ENCODE assay signal across 30 cellular contexts in genomic region chr1:83052865-83053264, GRCh38.
"Had no signal": no experiment of that assay in that cellular context is flagged by ENCODE, and none has a peak within 500 bp of the region (broad histone marks: within the 10 kb centered on the region; RNA-seq: fewer than 3 reads in every experiment).

No MANE protein-coding gene starts in this region.

- H3K4me3 ChIP-seq: ovary, psoas muscle, right lobe of liver, sigmoid colon, stomach, thoracic aorta, tibial artery, transverse colon, upper lobe of right lung, uterus had no signal

- H3K27me3 Mint-ChIP-seq: naive thymus-derived CD8-positive, alpha-beta T cell; natural killer cell treated with Interleukin-12 subunit alpha and Interleukin-12 subunit beta and Interleukin-15 and Interleukin-18, amount 100 ng/mL, for 72 hours; progenitor cell of endocrine pancreas; stimulated activated naive B cell treated with anti-CD40 and anti-IgM and Interleukin-4, amounts not matched to agents 10 μg/mL and 1 μg/mL and 100 μg/mL, for 72 hours; stimulated activated naive CD8-positive, alpha-beta T cell treated with anti-CD3 and anti-CD28 coated beads, Interleukin-15, Interleukin-2, amounts not matched to agents 100 ng/mL and 50 ng/mL, for 24 hours; type B pancreatic cell had no signal

- H3K4me1 Mint-ChIP-seq: naive thymus-derived CD8-positive, alpha-beta T cell; nephron progenitor cell; stimulated activated effector memory CD8-positive, alpha-beta T cell treated with anti-CD3 and anti-CD28 coated beads, Interleukin-12 subunit alpha, Interleukin-12 subunit beta, amount 100 ng/mL, for 72 hours; stimulated activated naive B cell treated with anti-CD40 and anti-IgM and Interleukin-4, amounts not matched to agents 10 μg/mL and 1 μg/mL and 100 μg/mL, for 72 hours had no signal

- H3K79me2 ChIP-seq: parathyroid adenoma had no signal

- H3K36me3 Mint-ChIP-seq: stimulated activated effector memory CD8-positive, alpha-beta T cell treated with anti-CD3 and anti-CD28 coated beads, Interleukin-12 subunit alpha, Interleukin-12 subunit beta, amount 100 ng/mL, for 72 hours; stimulated activated naive B cell treated with anti-CD40 and anti-IgM and Interleukin-4, amounts not matched to agents 10 μg/mL and 1 μg/mL and 100 μg/mL, for 72 hours had no signal

- H3K4me3 Mint-ChIP-seq: naive thymus-derived CD8-positive, alpha-beta T cell; natural killer cell treated with Interleukin-12 subunit alpha and Interleukin-12 subunit beta and Interleukin-15 and Interleukin-18, amount 100 ng/mL, for 72 hours; nephron progenitor cell; neural crest cell; stimulated activated effector memory CD8-positive, alpha-beta T cell treated with anti-CD3 and anti-CD28 coated beads, Interleukin-12 subunit alpha, Interleukin-12 subunit beta, amount 100 ng/mL, for 72 hours; stimulated activated naive B cell treated with anti-CD40 and anti-IgM and Interleukin-4, amounts not matched to agents 10 μg/mL and 1 μg/mL and 100 μg/mL, for 72 hours; stimulated activated naive CD8-positive, alpha-beta T cell treated with anti-CD3 and anti-CD28 coated beads, Interleukin-15, Interleukin-2, amounts not matched to agents 100 ng/mL and 50 ng/mL, for 24 hours; type B pancreatic cell had no signal

- H3K9ac ChIP-seq: parathyroid adenoma had no signal

- H3K36me3 ChIP-seq: neutrophil, ovary, right lobe of liver, sigmoid colon, stomach, thoracic aorta, tibial artery, transverse colon, upper lobe of right lung, uterus had no signal

- DNase-seq: naive thymus-derived CD8-positive, alpha-beta T cell; nephron progenitor cell; nucleus accumbens; ovary; posterior cingulate gyrus; psoas muscle; right cardiac atrium; right lobe of liver; sigmoid colon; small intestine; stimulated activated CD4-positive, alpha-beta T cell treated with anti-CD3 and anti-CD28 coated beads, Interleukin-15, amount 100 ng/mL, for 24 hours; stimulated activated CD4-positive, alpha-beta T cell treated with anti-CD3 and anti-CD28 coated beads, Interleukin-2, amount 100 ng/mL, for 24 hours; stimulated activated CD4-positive, alpha-beta T cell treated with anti-CD3 and anti-CD28 coated beads, Interleukin-2, amount 100 ng/mL, for 48 hours; stimulated activated CD4-positive, alpha-beta T cell treated with anti-CD3 and anti-CD28 coated beads, Interleukin-4, amount 100 ng/mL, for 24 hours; stimulated activated naive B cell treated with anti-CD40 and anti-IgM and Interleukin-4, amounts not matched to agents 10 μg/mL and 1 μg/mL and 100 μg/mL, for 72 hours; stimulated activated naive CD4-positive, alpha-beta T cell treated with Interleukin-2 at 50 U/mL for 16 hours; stomach; tibial artery; transverse colon; upper lobe of right lung; uterus had no signal

- H3K27ac ChIP-seq: neutrophil, ovary, parathyroid adenoma, psoas muscle, right lobe of liver, sigmoid colon, stomach, thoracic aorta, tibial artery, transverse colon, upper lobe of right lung, uterus had no signal

- H2AFZ ChIP-seq: parathyroid adenoma had no signal

- H3K27me3 ChIP-seq: neutrophil, ovary, right lobe of liver, sigmoid colon, stomach, tibial artery, transverse colon, upper lobe of right lung, uterus had no signal

- H3K4me1 ChIP-seq: parathyroid adenoma, right lobe of liver, sigmoid colon, stomach, tibial artery, transverse colon, upper lobe of right lung, uterus had no signal

- H3K27ac Mint-ChIP-seq: naive thymus-derived CD8-positive, alpha-beta T cell; natural killer cell treated with Interleukin-12 subunit alpha and Interleukin-12 subunit beta and Interleukin-15 and Interleukin-18, amount 100 ng/mL, for 72 hours; nephron progenitor cell; progenitor cell of endocrine pancreas; stimulated activated effector memory CD8-positive, alpha-beta T cell treated with anti-CD3 and anti-CD28 coated beads, Interleukin-12 subunit alpha, Interleukin-12 subunit beta, amount 100 ng/mL, for 72 hours; stimulated activated naive B cell treated with anti-CD40 and anti-IgM and Interleukin-4, amounts not matched to agents 10 μg/mL and 1 μg/mL and 100 μg/mL, for 72 hours; stimulated activated naive CD8-positive, alpha-beta T cell treated with anti-CD3 and anti-CD28 coated beads, Interleukin-15, Interleukin-2, amounts not matched to agents 100 ng/mL and 50 ng/mL, for 24 hours had no signal

- ATAC-seq: naive thymus-derived CD8-positive, alpha-beta T cell; natural killer cell treated with Interleukin-12 subunit alpha and Interleukin-12 subunit beta and Interleukin-15 and Interleukin-18, amount 100 ng/mL, for 72 hours; psoas muscle; right cardiac atrium; right lobe of liver; stimulated activated effector memory CD8-positive, alpha-beta T cell treated with anti-CD3 and anti-CD28 coated beads, Interleukin-12 subunit alpha, Interleukin-12 subunit beta, amount 100 ng/mL, for 72 hours; stimulated activated naive B cell treated with anti-CD40 and anti-IgM and Interleukin-4, amounts not matched to agents 10 μg/mL and 1 μg/mL and 100 μg/mL, for 72 hours; upper lobe of right lung had no signal

- H3K9me3 ChIP-seq: neutrophil, ovary, psoas muscle, right lobe of liver, sigmoid colon, thoracic aorta, transverse colon, upper lobe of right lung, uterus had no signal
